Comparison of ENCODE assay signal across 1 cellular context in the genomic region with DNA sequence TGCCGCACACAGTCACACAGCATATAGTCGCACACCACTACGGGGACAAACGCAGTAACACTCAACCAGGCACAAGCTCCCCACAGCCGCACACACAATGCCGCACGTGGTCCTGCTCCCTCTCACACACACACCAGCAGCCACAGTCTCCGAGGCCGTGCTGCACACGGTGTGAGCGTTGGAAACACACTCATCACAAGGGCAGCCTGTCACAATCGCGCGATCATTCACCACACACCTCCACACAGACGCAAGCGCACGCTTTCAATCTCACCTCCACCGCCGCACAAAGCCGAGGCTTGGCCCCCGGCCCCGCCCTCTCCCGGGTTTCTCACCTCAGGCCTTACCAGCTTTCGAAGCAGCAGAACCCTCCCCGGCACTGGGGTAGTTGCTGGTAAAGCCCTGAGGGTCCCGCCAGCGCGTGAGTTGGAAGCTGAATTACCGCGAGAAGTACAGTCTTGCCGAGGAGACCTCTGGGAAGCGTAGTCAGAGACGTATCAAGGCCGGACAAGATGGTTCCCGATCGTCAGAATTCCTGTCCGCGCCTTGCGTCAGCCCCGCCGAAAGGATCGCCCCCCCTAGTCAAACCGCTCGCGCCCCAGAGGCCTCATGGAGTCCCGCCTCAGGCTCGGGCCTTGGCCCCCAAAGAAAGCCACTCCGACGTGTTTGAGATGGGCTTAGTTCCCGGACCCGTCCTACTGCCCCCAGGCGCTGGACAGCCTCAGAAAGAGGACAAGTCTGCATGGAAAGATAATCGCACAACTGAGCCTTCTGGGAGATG.
A peak's percentile ranks its signal among the peaks of the same experiment; 100 is the strongest.
TF ChIP-seq lines count a peak whose summit lies in the region.

A gene (minus strand): TSS at position 423 of the 781 bp plus-strand sequence. CDS start 13,004 bp downstream, outside the sequence.

TF ChIP-seq in WTC11, 78 proteins besides CTCF, POLR2A, EP300 and RAD21 (continued from another document):
- TF ChIP-seq, protein P1, sequence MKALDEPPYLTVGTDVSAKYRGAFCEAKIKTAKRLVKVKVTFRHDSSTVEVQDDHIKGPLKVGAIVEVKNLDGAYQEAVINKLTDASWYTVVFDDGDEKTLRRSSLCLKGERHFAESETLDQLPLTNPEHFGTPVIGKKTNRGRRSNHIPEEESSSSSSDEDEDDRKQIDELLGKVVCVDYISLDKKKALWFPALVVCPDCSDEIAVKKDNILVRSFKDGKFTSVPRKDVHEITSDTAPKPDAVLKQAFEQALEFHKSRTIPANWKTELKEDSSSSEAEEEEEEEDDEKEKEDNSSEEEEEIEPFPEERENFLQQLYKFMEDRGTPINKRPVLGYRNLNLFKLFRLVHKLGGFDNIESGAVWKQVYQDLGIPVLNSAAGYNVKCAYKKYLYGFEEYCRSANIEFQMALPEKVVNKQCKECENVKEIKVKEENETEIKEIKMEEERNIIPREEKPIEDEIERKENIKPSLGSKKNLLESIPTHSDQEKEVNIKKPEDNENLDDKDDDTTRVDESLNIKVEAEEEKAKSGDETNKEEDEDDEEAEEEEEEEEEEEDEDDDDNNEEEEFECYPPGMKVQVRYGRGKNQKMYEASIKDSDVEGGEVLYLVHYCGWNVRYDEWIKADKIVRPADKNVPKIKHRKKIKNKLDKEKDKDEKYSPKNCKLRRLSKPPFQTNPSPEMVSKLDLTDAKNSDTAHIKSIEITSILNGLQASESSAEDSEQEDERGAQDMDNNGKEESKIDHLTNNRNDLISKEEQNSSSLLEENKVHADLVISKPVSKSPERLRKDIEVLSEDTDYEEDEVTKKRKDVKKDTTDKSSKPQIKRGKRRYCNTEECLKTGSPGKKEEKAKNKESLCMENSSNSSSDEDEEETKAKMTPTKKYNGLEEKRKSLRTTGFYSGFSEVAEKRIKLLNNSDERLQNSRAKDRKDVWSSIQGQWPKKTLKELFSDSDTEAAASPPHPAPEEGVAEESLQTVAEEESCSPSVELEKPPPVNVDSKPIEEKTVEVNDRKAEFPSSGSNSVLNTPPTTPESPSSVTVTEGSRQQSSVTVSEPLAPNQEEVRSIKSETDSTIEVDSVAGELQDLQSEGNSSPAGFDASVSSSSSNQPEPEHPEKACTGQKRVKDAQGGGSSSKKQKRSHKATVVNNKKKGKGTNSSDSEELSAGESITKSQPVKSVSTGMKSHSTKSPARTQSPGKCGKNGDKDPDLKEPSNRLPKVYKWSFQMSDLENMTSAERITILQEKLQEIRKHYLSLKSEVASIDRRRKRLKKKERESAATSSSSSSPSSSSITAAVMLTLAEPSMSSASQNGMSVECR (CRISPR knock-in tag; IDR thresholded peaks at IDR 0.05; ENCODE audit: borderline replicate concordance): peak; percentile 95; the same call in 1 of the 2 replicates
- TF ChIP-seq JAZF1 (CRISPR knock-in tag; IDR thresholded peaks at IDR 0.05) (no peak), FOXP1 (CRISPR knock-in tag; IDR thresholded peaks at IDR 0.05; ENCODE audit: borderline replicate concordance) (peak; percentile 86), ZNF396 (CRISPR knock-in tag; IDR thresholded peaks at IDR 0.05; ENCODE audit: borderline replicate concordance) (no peak), ZNF232 (CRISPR knock-in tag; IDR thresholded peaks at IDR 0.05) (peak; percentile 87), NFYB (CRISPR knock-in tag; conservative IDR thresholded peaks at IDR 0.05; ENCODE audit: low read depth) (peak; percentile 21; the same call in 1 of the 2 replicates), ZNF121 (CRISPR knock-in tag; IDR thresholded peaks at IDR 0.05) (0 out of 2 replicates have a peak, but pooled peaks have one; percentile 4), SP1 (CRISPR knock-in tag; conservative IDR thresholded peaks at IDR 0.05) (peak; percentile 34; the same call in 1 of the 2 replicates), JUN (CRISPR knock-in tag; IDR thresholded peaks at IDR 0.05) (peak; percentile 83; the same call in 1 of the 2 replicates), GABPB1 (CRISPR knock-in tag; IDR thresholded peaks at IDR 0.05) (peak; percentile 97), IRF2 (CRISPR knock-in tag; IDR thresholded peaks at IDR 0.05; ENCODE audit: borderline replicate concordance, low read depth) (no peak), ZNF219 (CRISPR knock-in tag; IDR thresholded peaks at IDR 0.05; ENCODE audit: borderline replicate concordance) (0 out of 2 replicates have a peak, but pooled peaks have one; percentile 35), SMAD4 (CRISPR knock-in tag; IDR thresholded peaks at IDR 0.05) (peak; percentile 84), CREB1 (CRISPR knock-in tag; IDR thresholded peaks at IDR 0.05) (peak; percentile 57; the same call in 1 of the 2 replicates), OVOL2 (CRISPR knock-in tag; IDR thresholded peaks at IDR 0.05; ENCODE audit: borderline replicate concordance) (no peak), TCF7 (CRISPR knock-in tag; IDR thresholded peaks at IDR 0.05; ENCODE audit: low read depth) (0 out of 2 replicates have a peak, but pooled peaks have one; percentile 69)
- TF ChIP-seq, protein P2, sequence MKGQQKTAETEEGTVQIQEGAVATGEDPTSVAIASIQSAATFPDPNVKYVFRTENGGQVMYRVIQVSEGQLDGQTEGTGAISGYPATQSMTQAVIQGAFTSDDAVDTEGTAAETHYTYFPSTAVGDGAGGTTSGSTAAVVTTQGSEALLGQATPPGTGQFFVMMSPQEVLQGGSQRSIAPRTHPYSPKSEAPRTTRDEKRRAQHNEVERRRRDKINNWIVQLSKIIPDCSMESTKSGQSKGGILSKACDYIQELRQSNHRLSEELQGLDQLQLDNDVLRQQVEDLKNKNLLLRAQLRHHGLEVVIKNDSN (CRISPR knock-in tag; IDR thresholded peaks at IDR 0.05): peak; percentile 71; the same call in 1 of the 2 replicates
- TF ChIP-seq, protein P3, sequence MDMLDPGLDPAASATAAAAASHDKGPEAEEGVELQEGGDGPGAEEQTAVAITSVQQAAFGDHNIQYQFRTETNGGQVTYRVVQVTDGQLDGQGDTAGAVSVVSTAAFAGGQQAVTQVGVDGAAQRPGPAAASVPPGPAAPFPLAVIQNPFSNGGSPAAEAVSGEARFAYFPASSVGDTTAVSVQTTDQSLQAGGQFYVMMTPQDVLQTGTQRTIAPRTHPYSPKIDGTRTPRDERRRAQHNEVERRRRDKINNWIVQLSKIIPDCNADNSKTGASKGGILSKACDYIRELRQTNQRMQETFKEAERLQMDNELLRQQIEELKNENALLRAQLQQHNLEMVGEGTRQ (CRISPR knock-in tag; IDR thresholded peaks at IDR 0.05): peak; percentile 47; the same call in 1 of the 2 replicates
- TF ChIP-seq, protein P4, sequence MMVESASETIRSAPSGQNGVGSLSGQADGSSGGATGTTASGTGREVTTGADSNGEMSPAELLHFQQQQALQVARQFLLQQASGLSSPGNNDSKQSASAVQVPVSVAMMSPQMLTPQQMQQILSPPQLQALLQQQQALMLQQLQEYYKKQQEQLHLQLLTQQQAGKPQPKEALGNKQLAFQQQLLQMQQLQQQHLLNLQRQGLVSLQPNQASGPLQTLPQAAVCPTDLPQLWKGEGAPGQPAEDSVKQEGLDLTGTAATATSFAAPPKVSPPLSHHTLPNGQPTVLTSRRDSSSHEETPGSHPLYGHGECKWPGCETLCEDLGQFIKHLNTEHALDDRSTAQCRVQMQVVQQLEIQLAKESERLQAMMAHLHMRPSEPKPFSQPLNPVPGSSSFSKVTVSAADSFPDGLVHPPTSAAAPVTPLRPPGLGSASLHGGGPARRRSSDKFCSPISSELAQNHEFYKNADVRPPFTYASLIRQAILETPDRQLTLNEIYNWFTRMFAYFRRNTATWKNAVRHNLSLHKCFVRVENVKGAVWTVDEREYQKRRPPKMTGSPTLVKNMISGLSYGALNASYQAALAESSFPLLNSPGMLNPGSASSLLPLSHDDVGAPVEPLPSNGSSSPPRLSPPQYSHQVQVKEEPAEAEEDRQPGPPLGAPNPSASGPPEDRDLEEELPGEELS (CRISPR knock-in tag; IDR thresholded peaks at IDR 0.05): peak; percentile 63
- TF ChIP-seq, protein P5, sequence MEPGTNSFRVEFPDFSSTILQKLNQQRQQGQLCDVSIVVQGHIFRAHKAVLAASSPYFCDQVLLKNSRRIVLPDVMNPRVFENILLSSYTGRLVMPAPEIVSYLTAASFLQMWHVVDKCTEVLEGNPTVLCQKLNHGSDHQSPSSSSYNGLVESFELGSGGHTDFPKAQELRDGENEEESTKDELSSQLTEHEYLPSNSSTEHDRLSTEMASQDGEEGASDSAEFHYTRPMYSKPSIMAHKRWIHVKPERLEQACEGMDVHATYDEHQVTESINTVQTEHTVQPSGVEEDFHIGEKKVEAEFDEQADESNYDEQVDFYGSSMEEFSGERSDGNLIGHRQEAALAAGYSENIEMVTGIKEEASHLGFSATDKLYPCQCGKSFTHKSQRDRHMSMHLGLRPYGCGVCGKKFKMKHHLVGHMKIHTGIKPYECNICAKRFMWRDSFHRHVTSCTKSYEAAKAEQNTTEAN (CRISPR knock-in tag; IDR thresholded peaks at IDR 0.05): peak; percentile 95
- TF ChIP-seq, protein P6, sequence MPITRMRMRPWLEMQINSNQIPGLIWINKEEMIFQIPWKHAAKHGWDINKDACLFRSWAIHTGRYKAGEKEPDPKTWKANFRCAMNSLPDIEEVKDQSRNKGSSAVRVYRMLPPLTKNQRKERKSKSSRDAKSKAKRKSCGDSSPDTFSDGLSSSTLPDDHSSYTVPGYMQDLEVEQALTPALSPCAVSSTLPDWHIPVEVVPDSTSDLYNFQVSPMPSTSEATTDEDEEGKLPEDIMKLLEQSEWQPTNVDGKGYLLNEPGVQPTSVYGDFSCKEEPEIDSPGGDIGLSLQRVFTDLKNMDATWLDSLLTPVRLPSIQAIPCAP (CRISPR knock-in tag; IDR thresholded peaks at IDR 0.05): 0 out of 2 replicates have a peak, but pooled peaks have one; percentile 74
- TF ChIP-seq, protein P7, sequence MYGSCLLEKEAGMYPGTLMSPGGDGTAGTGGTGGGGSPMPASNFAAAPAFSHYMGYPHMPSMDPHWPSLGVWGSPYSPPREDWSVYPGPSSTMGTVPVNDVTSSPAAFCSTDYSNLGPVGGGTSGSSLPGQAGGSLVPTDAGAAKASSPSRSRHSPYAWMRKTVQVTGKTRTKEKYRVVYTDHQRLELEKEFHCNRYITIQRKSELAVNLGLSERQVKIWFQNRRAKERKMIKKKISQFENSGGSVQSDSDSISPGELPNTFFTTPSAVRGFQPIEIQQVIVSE (CRISPR knock-in tag; IDR thresholded peaks at IDR 0.05; ENCODE audit: borderline replicate concordance): no peak
- TF ChIP-seq, protein P8, sequence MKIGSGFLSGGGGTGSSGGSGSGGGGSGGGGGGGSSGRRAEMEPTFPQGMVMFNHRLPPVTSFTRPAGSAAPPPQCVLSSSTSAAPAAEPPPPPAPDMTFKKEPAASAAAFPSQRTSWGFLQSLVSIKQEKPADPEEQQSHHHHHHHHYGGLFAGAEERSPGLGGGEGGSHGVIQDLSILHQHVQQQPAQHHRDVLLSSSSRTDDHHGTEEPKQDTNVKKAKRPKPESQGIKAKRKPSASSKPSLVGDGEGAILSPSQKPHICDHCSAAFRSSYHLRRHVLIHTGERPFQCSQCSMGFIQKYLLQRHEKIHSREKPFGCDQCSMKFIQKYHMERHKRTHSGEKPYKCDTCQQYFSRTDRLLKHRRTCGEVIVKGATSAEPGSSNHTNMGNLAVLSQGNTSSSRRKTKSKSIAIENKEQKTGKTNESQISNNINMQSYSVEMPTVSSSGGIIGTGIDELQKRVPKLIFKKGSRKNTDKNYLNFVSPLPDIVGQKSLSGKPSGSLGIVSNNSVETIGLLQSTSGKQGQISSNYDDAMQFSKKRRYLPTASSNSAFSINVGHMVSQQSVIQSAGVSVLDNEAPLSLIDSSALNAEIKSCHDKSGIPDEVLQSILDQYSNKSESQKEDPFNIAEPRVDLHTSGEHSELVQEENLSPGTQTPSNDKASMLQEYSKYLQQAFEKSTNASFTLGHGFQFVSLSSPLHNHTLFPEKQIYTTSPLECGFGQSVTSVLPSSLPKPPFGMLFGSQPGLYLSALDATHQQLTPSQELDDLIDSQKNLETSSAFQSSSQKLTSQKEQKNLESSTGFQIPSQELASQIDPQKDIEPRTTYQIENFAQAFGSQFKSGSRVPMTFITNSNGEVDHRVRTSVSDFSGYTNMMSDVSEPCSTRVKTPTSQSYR (CRISPR knock-in tag; IDR thresholded peaks at IDR 0.05): peak; percentile 67; the same call in 1 of the 2 replicates
- TF ChIP-seq, protein P9, sequence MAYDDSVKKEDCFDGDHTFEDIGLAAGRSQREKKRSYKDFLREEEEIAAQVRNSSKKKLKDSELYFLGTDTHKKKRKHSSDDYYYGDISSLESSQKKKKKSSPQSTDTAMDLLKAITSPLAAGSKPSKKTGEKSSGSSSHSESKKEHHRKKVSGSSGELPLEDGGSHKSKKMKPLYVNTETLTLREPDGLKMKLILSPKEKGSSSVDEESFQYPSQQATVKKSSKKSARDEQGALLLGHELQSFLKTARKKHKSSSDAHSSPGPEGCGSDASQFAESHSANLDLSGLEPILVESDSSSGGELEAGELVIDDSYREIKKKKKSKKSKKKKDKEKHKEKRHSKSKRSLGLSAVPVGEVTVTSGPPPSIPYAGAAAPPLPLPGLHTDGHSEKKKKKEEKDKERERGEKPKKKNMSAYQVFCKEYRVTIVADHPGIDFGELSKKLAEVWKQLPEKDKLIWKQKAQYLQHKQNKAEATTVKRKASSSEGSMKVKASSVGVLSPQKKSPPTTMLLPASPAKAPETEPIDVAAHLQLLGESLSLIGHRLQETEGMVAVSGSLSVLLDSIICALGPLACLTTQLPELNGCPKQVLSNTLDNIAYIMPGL (CRISPR knock-in tag; IDR thresholded peaks at IDR 0.05): peak; percentile 60; the same call in 1 of the 2 replicates
- TF ChIP-seq, protein P10, sequence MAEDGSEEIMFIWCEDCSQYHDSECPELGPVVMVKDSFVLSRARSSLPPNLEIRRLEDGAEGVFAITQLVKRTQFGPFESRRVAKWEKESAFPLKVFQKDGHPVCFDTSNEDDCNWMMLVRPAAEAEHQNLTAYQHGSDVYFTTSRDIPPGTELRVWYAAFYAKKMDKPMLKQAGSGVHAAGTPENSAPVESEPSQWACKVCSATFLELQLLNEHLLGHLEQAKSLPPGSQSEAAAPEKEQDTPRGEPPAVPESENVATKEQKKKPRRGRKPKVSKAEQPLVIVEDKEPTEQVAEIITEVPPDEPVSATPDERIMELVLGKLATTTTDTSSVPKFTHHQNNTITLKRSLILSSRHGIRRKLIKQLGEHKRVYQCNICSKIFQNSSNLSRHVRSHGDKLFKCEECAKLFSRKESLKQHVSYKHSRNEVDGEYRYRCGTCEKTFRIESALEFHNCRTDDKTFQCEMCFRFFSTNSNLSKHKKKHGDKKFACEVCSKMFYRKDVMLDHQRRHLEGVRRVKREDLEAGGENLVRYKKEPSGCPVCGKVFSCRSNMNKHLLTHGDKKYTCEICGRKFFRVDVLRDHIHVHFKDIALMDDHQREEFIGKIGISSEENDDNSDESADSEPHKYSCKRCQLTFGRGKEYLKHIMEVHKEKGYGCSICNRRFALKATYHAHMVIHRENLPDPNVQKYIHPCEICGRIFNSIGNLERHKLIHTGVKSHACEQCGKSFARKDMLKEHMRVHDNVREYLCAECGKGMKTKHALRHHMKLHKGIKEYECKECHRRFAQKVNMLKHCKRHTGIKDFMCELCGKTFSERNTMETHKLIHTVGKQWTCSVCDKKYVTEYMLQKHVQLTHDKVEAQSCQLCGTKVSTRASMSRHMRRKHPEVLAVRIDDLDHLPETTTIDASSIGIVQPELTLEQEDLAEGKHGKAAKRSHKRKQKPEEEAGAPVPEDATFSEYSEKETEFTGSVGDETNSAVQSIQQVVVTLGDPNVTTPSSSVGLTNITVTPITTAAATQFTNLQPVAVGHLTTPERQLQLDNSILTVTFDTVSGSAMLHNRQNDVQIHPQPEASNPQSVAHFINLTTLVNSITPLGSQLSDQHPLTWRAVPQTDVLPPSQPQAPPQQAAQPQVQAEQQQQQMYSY (CRISPR knock-in tag; IDR thresholded peaks at IDR 0.05): peak; percentile 47; the same call in 1 of the 2 replicates
TF ChIP-seq in WTC11: peak in this region for 33.
